24 cellular contexts compared by ENCODE assay signal in the genomic region with DNA sequence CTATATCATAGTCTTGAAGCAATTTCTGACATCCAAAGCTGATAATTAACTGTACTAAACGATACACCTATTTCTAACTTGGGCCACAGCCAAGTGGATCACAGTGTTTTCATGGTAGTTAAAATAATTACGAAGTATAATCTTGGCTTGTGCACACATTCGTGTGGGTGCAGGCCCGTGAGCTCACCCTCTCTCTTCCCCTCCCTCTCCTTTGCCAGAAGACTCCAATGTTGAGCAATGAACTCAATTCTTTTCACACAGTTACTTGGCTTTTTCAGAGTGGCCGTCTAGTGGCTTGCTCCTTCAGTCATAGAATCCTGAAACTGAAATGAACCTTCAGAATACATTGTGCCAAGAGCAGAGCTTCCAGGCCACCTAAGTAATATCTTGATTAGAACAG.
"Had no signal": no experiment of that assay in that cellular context is flagged by ENCODE, and none has a peak within 500 bp of the region (broad histone marks: within the 10 kb centered on the region; RNA-seq: fewer than 3 reads in every experiment).

No MANE protein-coding gene starts in this region.

- H3K4me1 ChIP-seq: esophagus muscularis mucosa, left ventricle myocardium inferior, right lobe of liver, testis had no signal

- H3K27ac ChIP-seq: brain microvascular endothelial cell, esophagus muscularis mucosa, left ventricle myocardium inferior, neutrophil, ovary, right lobe of liver, testis had no signal

- H3K27me3 ChIP-seq: brain microvascular endothelial cell, esophagus muscularis mucosa, neutrophil, ovary, right lobe of liver, testis had no signal

- ATAC-seq: effector memory CD8-positive, alpha-beta T cell; right lobe of liver had no signal

- H3K36me3 ChIP-seq: brain microvascular endothelial cell, esophagus muscularis mucosa, left ventricle myocardium inferior, neutrophil, ovary, right lobe of liver had no signal

- H3K9me3 ChIP-seq: esophagus muscularis mucosa, left ventricle myocardium inferior, neutrophil, ovary, right lobe of liver, testis had no signal

- DNase-seq: activated CD4-positive, alpha-beta memory T cell treated with anti-CD3 and anti-CD28 coated beads, Interleukin-2, amount 10 ng/mL, durations not matched to agents 7 days and 5 days; activated CD4-positive, alpha-beta T cell treated with anti-CD3 and anti-CD28 coated beads for 1 hour; activated CD4-positive, alpha-beta T cell treated with anti-CD3 and anti-CD28 coated beads, Interleukin-2, amount 10 ng/mL, durations not matched to agents 7 days and 5 days; activated CD8-positive, alpha-beta memory T cell treated with anti-CD3 and anti-CD28 coated beads, Interleukin-2, amount 50 U/mL, for 48 hours; activated gamma-delta T cell treated with Interleukin-2 at 50 U/mL for 16 hours; activated naive CD4-positive, alpha-beta T cell treated with anti-CD3 and anti-CD28 coated beads, Interleukin-2, amount 50 U/mL, for 16 hours; activated T-cell treated with anti-CD3 and anti-CD28 coated beads, Interleukin-2, amount 50 U/mL, for 24 hours; amniotic stem cell; caudate nucleus; cortex of kidney; effector memory CD8-positive, alpha-beta T cell; left ventricle myocardium inferior; naive B cell; nephron progenitor cell; ovary; right lobe of liver; stimulated activated CD4-positive, alpha-beta T cell treated with anti-CD3 and anti-CD28 coated beads, Interleukin-2, amount 100 ng/mL, for 48 hours; stimulated activated naive CD4-positive, alpha-beta T cell treated with Interleukin-2 at 50 U/mL for 16 hours; T-helper 2 cell; testis; trophoblast cell had no signal

- H3K4me3 ChIP-seq: esophagus muscularis mucosa, left ventricle myocardium inferior, ovary, right lobe of liver, testis had no signal
